ENCODE assay signal across 18 cellular contexts in genomic region chrX:81355436-81355835, GRCh38.
"Had no signal": no experiment of that assay in that cellular context is flagged by ENCODE, and none has a peak within 500 bp of the region (broad histone marks: within the 10 kb centered on the region; RNA-seq: fewer than 3 reads in every experiment).

No MANE protein-coding gene starts in this region.

- H3K4me1 ChIP-seq: body of pancreas, gastrocnemius medialis, parathyroid adenoma had no signal

- H3K36me3 ChIP-seq: gastrocnemius medialis had no signal

- H2AFZ ChIP-seq: parathyroid adenoma had no signal

- H3K27me3 ChIP-seq: body of pancreas, gastrocnemius medialis had no signal

- H3K9me3 ChIP-seq: body of pancreas, gastrocnemius medialis had no signal

- DNase-seq: activated B cell treated with CpG ODN at 0.5 μM for 24 hours; activated CD4-positive, alpha-beta memory T cell treated with anti-CD3 and anti-CD28 coated beads for 36 hours; activated CD4-positive, alpha-beta T cell treated with anti-CD3 and anti-CD28 coated beads for 4 hours; activated CD8-positive, alpha-beta memory T cell treated with anti-CD3 and anti-CD28 coated beads, Interleukin-2, amount 10 ng/mL, durations not matched to agents 7 days and 5 days; activated naive CD4-positive, alpha-beta T cell treated with Interleukin-2 at 50 U/mL for 16 hours; activated naive CD8-positive, alpha-beta T cell treated with anti-CD3 and anti-CD28 coated beads, Interleukin-2, amount 10 ng/mL, durations not matched to agents 7 days and 5 days; amygdala; body of pancreas; central memory CD4-positive, alpha-beta T cell; gastrocnemius medialis; head of caudate nucleus; natural killer cell; stimulated activated CD4-positive, alpha-beta T cell treated with anti-CD3 and anti-CD28 coated beads, Interleukin-12 subunit alpha, Interleukin-12 subunit beta, amount 100 ng/mL, for 4 hours; stimulated activated CD4-positive, alpha-beta T cell treated with anti-CD3 and anti-CD28 coated beads, Interleukin-1b, Interleukin-23, amount 100 ng/mL, for 48 hours; stimulated activated CD8-positive, alpha-beta memory T cell treated with anti-CD3 and anti-CD28 coated beads, Interleukin-4, amount 100 ng/mL, for 48 hours; stimulated activated naive CD4-positive, alpha-beta T cell; T-helper 2 cell had no signal

- H3K27ac ChIP-seq: body of pancreas, gastrocnemius medialis, parathyroid adenoma had no signal

- H3K79me2 ChIP-seq: parathyroid adenoma had no signal

- H3K4me3 ChIP-seq: body of pancreas, gastrocnemius medialis had no signal
